Comparison of ENCODE assay signal across 7 cellular contexts in the genomic region with DNA sequence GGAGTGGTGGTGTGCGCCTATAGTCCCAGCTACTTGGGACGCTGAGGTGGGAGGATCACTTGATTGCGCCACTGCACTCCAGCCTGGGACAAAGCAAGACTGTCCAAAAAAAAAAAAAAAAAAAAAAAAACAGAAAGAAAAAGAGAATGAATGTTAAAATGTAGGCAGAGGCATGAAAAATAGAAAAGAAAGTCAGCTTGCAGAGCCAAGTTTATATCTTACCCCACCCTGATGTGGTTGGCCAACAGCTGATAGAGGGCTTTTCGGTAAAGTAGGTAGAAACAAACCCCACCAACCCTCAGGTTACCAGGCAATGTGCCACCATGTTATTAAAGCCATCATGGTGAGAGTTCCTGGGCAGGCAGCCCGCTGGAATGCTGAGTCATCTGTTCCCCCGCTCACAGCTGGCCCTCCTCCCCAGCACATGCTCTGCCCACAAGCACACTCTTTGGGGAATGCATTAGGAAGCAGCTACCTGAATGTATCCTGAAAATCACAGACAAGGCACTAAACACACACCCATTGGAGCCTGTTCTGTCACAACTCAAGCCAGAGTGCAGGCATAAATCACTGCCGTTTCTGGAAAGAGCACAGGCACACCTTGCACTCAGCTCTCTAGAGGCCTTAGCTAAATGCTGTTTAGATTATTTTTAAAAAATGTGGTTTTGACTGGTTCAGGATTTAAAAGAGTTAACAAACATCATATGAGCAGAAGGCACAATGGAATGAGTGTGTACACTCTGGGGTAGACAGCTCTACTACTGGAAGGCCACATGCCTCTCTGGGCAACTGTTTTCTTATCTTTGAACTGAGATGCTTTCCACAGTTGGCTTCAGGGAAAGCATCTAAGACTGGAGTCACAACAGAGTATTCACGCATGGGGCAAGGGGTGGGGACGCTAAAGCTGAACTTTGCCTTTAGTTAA.
DNase-seq lines count a peak whose midpoint lies in the region; ATAC-seq lines count a peak whose summit lies in the region.

No MANE protein-coding gene starts in this region.

- H3K4me2 ChIP-seq in skeletal muscle satellite cell (ENCODE audit: low read length): peak overlapping the region; percentile 66

- H3K4me3 ChIP-seq in iPS-18a (ENCODE audit: low read length) (no peak overlapping the region), skeletal muscle satellite cell (ENCODE audit: low read length) (peak overlapping the region; percentile 8)

- no peaks in the 10 kb centered on the region for H3K27me3 ChIP-seq in iPS-18a (ENCODE audit: control insufficient read depth, insufficient read depth, low read length)
- H3K27me3 ChIP-seq in skeletal muscle satellite cell (ENCODE audit: control insufficient read depth, insufficient read depth, low read length): no peaks in the 10 kb centered on the region

- H3K4me1 ChIP-seq in iPS-18a (ENCODE audit: control insufficient read depth, low read depth, low read length) (peaks cover 34% of the 10 kb centered on the region), skeletal muscle satellite cell (ENCODE audit: control insufficient read depth, insufficient read depth, low read length) (peaks cover 66% of the 10 kb centered on the region)

- ATAC-seq in HG03520 (IDR thresholded peaks at IDR 0.05; ENCODE audit: unreplicated experiment) (no peak), GM21447 (IDR thresholded peaks at IDR 0.05; ENCODE audit: unreplicated experiment) (no peak)

- peak; percentile 61 for DNase-seq in GOT3 (lab: John Stamatoyannopoulos, UW)
- peak; percentile 88 for DNase-seq in NCI-H2196 (lab: John Stamatoyannopoulos, UW; ENCODE audit: unreplicated experiment)
- peak; percentile 70 for DNase-seq in brain pericyte (ENCODE audit: low read depth, low spot score)

- H3K36me3 ChIP-seq in iPS-18a (ENCODE audit: control insufficient read depth, low read depth, low read length) (no peaks in the 10 kb centered on the region), skeletal muscle satellite cell (ENCODE audit: insufficient read depth, low read length) (no peaks in the 10 kb centered on the region)

- H3K9me3 ChIP-seq in iPS-18a (ENCODE audit: control insufficient read depth, low read depth, low read length) (no peaks in the 10 kb centered on the region), skeletal muscle satellite cell (replicated peaks; ENCODE audit: low read length) (no peaks in the 10 kb centered on the region)

- H3K27ac ChIP-seq in iPS-18a (ENCODE audit: low read length): peak overlapping the region; percentile 17

- H3K9ac ChIP-seq in iPS-18a (ENCODE audit: low read length) (peak overlapping the region; percentile 21), skeletal muscle satellite cell (ENCODE audit: low read depth, low read length) (peak overlapping the region; percentile 61)
